32 cellular contexts compared by ENCODE assay signal in the genomic region with DNA sequence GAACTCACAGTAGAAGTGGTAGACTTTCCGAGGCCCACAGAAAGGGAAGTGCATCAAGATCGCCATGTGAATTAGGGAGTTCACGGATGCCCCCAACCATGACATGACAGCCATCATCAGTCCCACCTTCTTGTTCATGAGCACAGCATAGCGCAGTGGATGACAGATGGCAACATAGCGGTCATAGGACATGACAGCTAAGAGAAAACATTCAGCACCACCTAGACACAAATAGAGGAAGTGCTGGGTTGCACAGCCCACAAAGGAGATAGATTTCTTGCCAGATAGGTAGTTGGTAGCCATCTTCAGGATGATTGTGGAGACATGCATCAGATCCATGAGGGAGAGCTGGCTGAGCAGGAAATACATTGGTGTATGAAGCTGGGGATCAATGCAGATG. TPM values are rescaled to one million over a fixed set of nuclear protein-coding genes. Genes with fewer than 3 reads are reported as not detected.
A peak's percentile ranks its signal among the peaks of the same experiment; 100 is the strongest.
DNase-seq lines count a peak whose midpoint lies in the region; ATAC-seq and TF ChIP-seq lines count a peak whose summit lies in the region.
"Had no signal": no experiment of that assay in that cellular context is flagged by ENCODE, and none has a peak within 500 bp of the region (broad histone marks: within the 10 kb centered on the region; RNA-seq: fewer than 3 reads in every experiment).

No MANE protein-coding gene starts in this region.

- intact Hi-C loops in CD4-positive, alpha-beta T cell (cut with DNase I, micrococcal nuclease), result no loop called here

- CTCF ChIA-PET in CD4-positive, alpha-beta T cell (lab: Charles Lee), result no interaction called here

- no peaks in the 10 kb centered on the region for H3K4me1 ChIP-seq in foreskin keratinocyte
- H3K4me1 ChIP-seq: HAP-1, sigmoid colon, testis, uterus had no signal

- peak in 1 of 2 experiments; percentile 76 for DNase-seq in HL-60 (ENCODE audit: low read depth in 1 of 2, low spot score in 1 of 2)
- peak; percentile 14 to 25 for DNase-seq in Kasumi-1 (lab: John Stamatoyannopoulos, UW)
- peak; percentile 9 for DNase-seq in RPMI8226
- no peak for DNase-seq in foreskin keratinocyte
- DNase-seq in stimulated activated CD4-positive, alpha-beta T cell treated with anti-CD3 and anti-CD28 coated beads, Interleukin-4, amount 100 ng/mL, for 4 hours, result no peak
- no peak for DNase-seq in activated CD4-positive, CD25-positive, alpha-beta regulatory T cell treated with anti-CD3 and anti-CD28 coated beads, Interleukin-2, amount 50 U/mL, for 72 hours
- no peak for DNase-seq in CD4-positive, alpha-beta T cell
- DNase-seq: activated CD4-positive, alpha-beta T cell treated with anti-CD3 and anti-CD28 coated beads for 1 hour; activated gamma-delta T cell treated with Interleukin-2 at 50 U/mL for 16 hours; activated naive CD8-positive, alpha-beta T cell treated with anti-CD3 and anti-CD28 coated beads, Interleukin-2, amount 50 U/mL, for 24 hours; activated T-cell treated with anti-CD3 and anti-CD28 coated beads, Interleukin-2, amount 50 U/mL, for 24 hours; C1 segment of cervical spinal cord; dermis blood vessel endothelial cell; hypothalamus; immature natural killer cell; left colon; mammary epithelial cell; NCI-H2081 treated with DMSO at 0.1 percent for 48 hours; NCI-H226; PC-3; Right ventricle myocardium superior; sigmoid colon; stimulated activated naive CD8-positive, alpha-beta T cell treated with anti-CD3 and anti-CD28 coated beads, Interleukin-15, Interleukin-2, amounts not matched to agents 100 U/mL and 50 U/mL, for 24 hours; T-helper 1 cell; testis; uterus had no signal

- no peaks in the 10 kb centered on the region for H3K27me3 ChIP-seq in HL-60 (ENCODE audit: insufficient read depth, poor library complexity, severe bottlenecking)
- H3K27me3 ChIP-seq in foreskin keratinocyte, result peaks cover 3% of the 10 kb centered on the region
- no peaks in the 10 kb centered on the region for H3K27me3 ChIP-seq in CD4-positive, alpha-beta T cell (ENCODE audit: control insufficient read depth, insufficient read depth, low read length)
- H3K27me3 ChIP-seq: sigmoid colon, testis, uterus had no signal

- no peak overlapping the region for H3K27ac Mint-ChIP-seq in CD4-positive, alpha-beta T cell
- H3K27ac Mint-ChIP-seq: activated naive CD8-positive, alpha-beta T cell treated with anti-CD3 and anti-CD28 coated beads, Interleukin-2, amount 50 U/mL, for 24 hours; activated T-cell treated with anti-CD3 and anti-CD28 coated beads, Interleukin-2, amount 50 U/mL, for 24 hours; progenitor cell of endocrine pancreas had no signal

- H3K36me3 Mint-ChIP-seq in CD4-positive, alpha-beta T cell (ENCODE audit: low read depth), result no peaks in the 10 kb centered on the region

- H3K4me1 Mint-ChIP-seq in CD4-positive, alpha-beta T cell (ENCODE audit: low read depth), result no peaks in the 10 kb centered on the region
- H3K4me1 Mint-ChIP-seq: activated naive CD8-positive, alpha-beta T cell treated with anti-CD3 and anti-CD28 coated beads, Interleukin-2, amount 50 U/mL, for 24 hours; central memory CD8-positive, alpha-beta T cell; immature natural killer cell had no signal

- TF ChIP-seq CTCF in HL-60 (IDR thresholded peaks at IDR 0.05; ENCODE audit: insufficient read depth, low read length) (no peak), foreskin keratinocyte (conservative IDR thresholded peaks at IDR 0.05) (peak; percentile 30)
- TF ChIP-seq CTCF in CD4-positive, alpha-beta T cell (IDR thresholded peaks at IDR 0.05), result no peak

- H3K4me3 Mint-ChIP-seq in CD4-positive, alpha-beta T cell, result no peak overlapping the region
- H3K4me3 Mint-ChIP-seq: activated naive CD8-positive, alpha-beta T cell treated with anti-CD3 and anti-CD28 coated beads, Interleukin-2, amount 50 U/mL, for 24 hours; activated T-cell treated with anti-CD3 and anti-CD28 coated beads, Interleukin-2, amount 50 U/mL, for 24 hours; central memory CD8-positive, alpha-beta T cell; immature natural killer cell had no signal

- H3K27ac ChIP-seq in HL-60 (replicated peaks) (peak overlapping the region; percentile 19; the same call in 1 of the 2 replicates), foreskin keratinocyte (no peak overlapping the region)
- H3K27ac ChIP-seq in CD4-positive, alpha-beta T cell (ENCODE audit: low read depth, low read length), result no peak overlapping the region
- H3K27ac ChIP-seq: sigmoid colon, testis, uterus had no signal

- no peaks in the 10 kb centered on the region for H3K9me3 ChIP-seq in CD4-positive, alpha-beta T cell (ENCODE audit: control insufficient read depth, low read length)
- H3K9me3 ChIP-seq: HAP-1, sigmoid colon, testis, uterus had no signal

- H3K4me3 ChIP-seq in HL-60 (replicated peaks; ENCODE audit: insufficient read depth, low read length), result no peak overlapping the region
- H3K4me3 ChIP-seq: HAP-1, sigmoid colon, testis, uterus had no signal

- no peaks in the 10 kb centered on the region for H3K27me3 Mint-ChIP-seq in CD4-positive, alpha-beta T cell
- H3K27me3 Mint-ChIP-seq: activated naive CD8-positive, alpha-beta T cell treated with anti-CD3 and anti-CD28 coated beads, Interleukin-2, amount 50 U/mL, for 24 hours; activated T-cell treated with anti-CD3 and anti-CD28 coated beads, Interleukin-2, amount 50 U/mL, for 24 hours; central memory CD8-positive, alpha-beta T cell; progenitor cell of endocrine pancreas had no signal

- POLR2A ChIA-PET in CD4-positive, alpha-beta T cell (lab: Charles Lee), result no interaction called here

- no peak for ATAC-seq in foreskin keratinocyte
- no peak for ATAC-seq in CD4-positive, alpha-beta T cell (ENCODE audit: poor library complexity)
- ATAC-seq: activated naive CD8-positive, alpha-beta T cell treated with anti-CD3 and anti-CD28 coated beads, Interleukin-2, amount 50 U/mL, for 24 hours; left colon; PC-3; stimulated activated naive CD8-positive, alpha-beta T cell treated with anti-CD3 and anti-CD28 coated beads, Interleukin-15, Interleukin-2, amounts not matched to agents 100 U/mL and 50 U/mL, for 24 hours had no signal

- H3K9me3 Mint-ChIP-seq in CD4-positive, alpha-beta T cell, result no peaks in the 10 kb centered on the region
- H3K9me3 Mint-ChIP-seq: activated naive CD8-positive, alpha-beta T cell treated with anti-CD3 and anti-CD28 coated beads, Interleukin-2, amount 50 U/mL, for 24 hours; activated T-cell treated with anti-CD3 and anti-CD28 coated beads, Interleukin-2, amount 50 U/mL, for 24 hours; central memory CD8-positive, alpha-beta T cell; immature natural killer cell had no signal

RNA-seq across cellular contexts. Expression of a gene that starts 0.3 kb away (rescaled TPM):
- total RNA-seq in foreskin keratinocyte, result not detected in 2 replicates
- not detected in 2 replicates for polyA plus RNA-seq in foreskin keratinocyte
- total RNA-seq in CD4-positive, alpha-beta T cell, result not detected
- total RNA-seq: activated CD8-positive, alpha-beta memory T cell treated with anti-CD3 and anti-CD28 coated beads for 36 hours; left colon; LHCN-M2; progenitor cell of endocrine pancreas; Right ventricle myocardium superior; sigmoid colon; testis; uterus had no signal
- polyA plus RNA-seq: immature natural killer cell had no signal

RNA-seq across cellular contexts. Expression of a gene that starts 42.8 kb away (rescaled TPM):
- total RNA-seq in foreskin keratinocyte, result 17.7 and 19.5 TPM in 2 replicates
- 8.4 and 9.1 TPM in 2 replicates for polyA plus RNA-seq in foreskin keratinocyte
- 10 to 100 TPM; 22.8 to 23.1 TPM for total RNA-seq in CD4-positive, alpha-beta T cell

RNA-seq across cellular contexts. Expression of a gene that starts 48.7 kb away (rescaled TPM):
- total RNA-seq in foreskin keratinocyte, result not detected in 2 replicates
- not detected in 2 replicates for polyA plus RNA-seq in foreskin keratinocyte
- not detected for total RNA-seq in CD4-positive, alpha-beta T cell
- total RNA-seq: activated CD8-positive, alpha-beta memory T cell treated with anti-CD3 and anti-CD28 coated beads for 36 hours; dermis blood vessel endothelial cell; fibroblast of lung; left colon; LHCN-M2; mammary epithelial cell; PC-3; progenitor cell of endocrine pancreas; Right ventricle myocardium superior had no signal
- polyA plus RNA-seq: fibroblast of lung, immature natural killer cell, mammary epithelial cell, sigmoid colon had no signal

RNA-seq across cellular contexts. Expression of a gene that starts 52.9 kb away (rescaled TPM):
- not detected in 2 replicates for total RNA-seq in foreskin keratinocyte
- polyA plus RNA-seq in foreskin keratinocyte, result 0.08 TPM in 1 of 2 replicates, not detected in the other
- total RNA-seq in CD4-positive, alpha-beta T cell, result under 1 TPM; 0.25 to 0.36 TPM
- total RNA-seq: fibroblast of lung, left colon, LHCN-M2 had no signal
- polyA plus RNA-seq: fibroblast of lung, immature natural killer cell had no signal

Comparison
In these comparisons a context has a peak if more than half of its experiments do, and no peak if none do; other contexts are left out.
1. DNase-seq: peak in Kasumi-1 (2 of 2) and RPMI8226 (single experiment); none in foreskin keratinocyte (0 of 2), stimulated activated CD4-positive, alpha-beta T cell treated with anti-CD3 and anti-CD28 coated beads, Interleukin-4, amount 100 ng/mL, for 4 hours (0 of 2), activated CD4-positive, CD25-positive, alpha-beta regulatory T cell treated with anti-CD3 and anti-CD28 coated beads, Interleukin-2, amount 50 U/mL, for 72 hours (single experiment) and CD4-positive, alpha-beta T cell (0 of 10).